ENCODE assay signal across 1 cellular context in the genomic region with DNA sequence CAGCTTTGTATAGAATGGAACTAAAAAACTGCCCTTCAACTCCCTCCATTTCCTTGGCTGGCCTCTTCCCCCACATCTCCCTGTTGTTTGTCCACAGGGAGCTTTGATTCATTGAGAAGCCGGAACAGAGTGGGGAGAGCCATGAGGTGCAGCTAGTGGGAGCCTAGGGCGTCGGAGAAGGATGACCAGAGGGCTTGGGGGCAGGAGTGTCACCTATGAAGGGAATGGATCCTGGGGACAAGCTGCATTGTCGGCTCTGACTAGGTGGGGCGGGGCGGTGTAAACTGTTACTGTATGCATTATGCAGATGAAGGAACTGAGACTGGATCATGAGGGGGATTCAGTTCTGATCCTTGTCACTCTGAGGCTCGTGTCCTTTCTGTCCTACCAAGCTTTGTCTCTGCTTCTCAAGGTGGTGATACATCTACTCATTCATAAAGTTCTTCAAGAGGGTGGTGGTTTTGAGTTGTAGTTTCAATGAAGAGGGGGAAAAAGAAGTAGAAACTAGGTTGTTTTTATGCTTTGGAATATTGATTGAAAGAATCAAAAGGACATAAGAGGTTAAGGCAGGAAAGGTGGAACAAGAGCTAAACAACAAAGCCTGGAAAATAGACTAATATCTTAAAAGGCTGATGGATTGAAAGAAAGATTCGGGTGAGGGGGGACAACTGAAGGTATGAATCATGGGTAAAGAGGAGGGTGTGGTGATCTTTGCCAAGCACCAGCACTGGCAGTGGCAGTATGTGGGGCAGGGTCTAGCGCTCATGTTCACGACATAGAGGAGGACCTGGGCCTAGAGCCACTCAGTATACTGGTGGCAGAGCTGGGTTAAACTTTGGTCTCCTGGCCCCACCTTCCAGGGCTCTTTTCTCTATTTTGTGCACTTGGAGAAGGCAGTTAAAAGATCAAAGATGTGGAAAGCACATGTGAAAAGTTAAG.
TF ChIP-seq lines count a peak whose summit lies in the region.

No MANE protein-coding gene starts in this region.

TF ChIP-seq in HepG2, 621 proteins besides CTCF, POLR2A, EP300 and RAD21:
- TF ChIP-seq, protein P1, sequence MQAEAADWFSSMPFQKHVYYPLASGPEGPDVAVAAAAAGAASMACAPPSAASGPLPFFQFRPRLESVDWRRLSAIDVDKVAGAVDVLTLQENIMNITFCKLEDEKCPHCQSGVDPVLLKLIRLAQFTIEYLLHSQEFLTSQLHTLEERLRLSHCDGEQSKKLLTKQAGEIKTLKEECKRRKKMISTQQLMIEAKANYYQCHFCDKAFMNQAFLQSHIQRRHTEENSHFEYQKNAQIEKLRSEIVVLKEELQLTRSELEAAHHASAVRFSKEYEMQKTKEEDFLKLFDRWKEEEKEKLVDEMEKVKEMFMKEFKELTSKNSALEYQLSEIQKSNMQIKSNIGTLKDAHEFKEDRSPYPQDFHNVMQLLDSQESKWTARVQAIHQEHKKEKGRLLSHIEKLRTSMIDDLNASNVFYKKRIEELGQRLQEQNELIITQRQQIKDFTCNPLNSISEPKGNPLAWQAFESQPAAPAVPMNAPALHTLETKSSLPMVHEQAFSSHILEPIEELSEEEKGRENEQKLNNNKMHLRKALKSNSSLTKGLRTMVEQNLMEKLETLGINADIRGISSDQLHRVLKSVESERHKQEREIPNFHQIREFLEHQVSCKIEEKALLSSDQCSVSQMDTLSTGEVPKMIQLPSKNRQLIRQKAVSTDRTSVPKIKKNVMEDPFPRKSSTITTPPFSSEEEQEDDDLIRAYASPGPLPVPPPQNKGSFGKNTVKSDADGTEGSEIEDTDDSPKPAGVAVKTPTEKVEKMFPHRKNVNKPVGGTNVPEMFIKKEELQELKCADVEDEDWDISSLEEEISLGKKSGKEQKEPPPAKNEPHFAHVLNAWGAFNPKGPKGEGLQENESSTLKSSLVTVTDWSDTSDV (CRISPR knock-in tag; IDR thresholded peaks at IDR 0.05): no peak
- TF ChIP-seq RELA (CRISPR knock-in tag; IDR thresholded peaks at IDR 0.05) (no peak), SPEN (CRISPR knock-in tag; IDR thresholded peaks at IDR 0.05; ENCODE audit: low read depth) (no peak), ZNF552 (CRISPR knock-in tag; IDR thresholded peaks at IDR 0.05; ENCODE audit: borderline replicate concordance) (no peak), HNF4G (IDR thresholded peaks at IDR 0.05; ENCODE audit: borderline replicate concordance, low read depth, low read length) (no peak), HNF4G (CRISPR knock-in tag; IDR thresholded peaks at IDR 0.05; ENCODE audit: borderline replicate concordance, low read depth) (no peak), GMEB1 (CRISPR knock-in tag; IDR thresholded peaks at IDR 0.05; ENCODE audit: borderline replicate concordance) (no peak), JDP2 (CRISPR knock-in tag; IDR thresholded peaks at IDR 0.05; ENCODE audit: borderline replicate concordance) (no peak), REPIN1 (CRISPR knock-in tag; IDR thresholded peaks at IDR 0.05; ENCODE audit: borderline replicate concordance, low read depth) (no peak), ZNF430 (CRISPR knock-in tag; IDR thresholded peaks at IDR 0.05) (no peak)
- TF ChIP-seq, protein P2, sequence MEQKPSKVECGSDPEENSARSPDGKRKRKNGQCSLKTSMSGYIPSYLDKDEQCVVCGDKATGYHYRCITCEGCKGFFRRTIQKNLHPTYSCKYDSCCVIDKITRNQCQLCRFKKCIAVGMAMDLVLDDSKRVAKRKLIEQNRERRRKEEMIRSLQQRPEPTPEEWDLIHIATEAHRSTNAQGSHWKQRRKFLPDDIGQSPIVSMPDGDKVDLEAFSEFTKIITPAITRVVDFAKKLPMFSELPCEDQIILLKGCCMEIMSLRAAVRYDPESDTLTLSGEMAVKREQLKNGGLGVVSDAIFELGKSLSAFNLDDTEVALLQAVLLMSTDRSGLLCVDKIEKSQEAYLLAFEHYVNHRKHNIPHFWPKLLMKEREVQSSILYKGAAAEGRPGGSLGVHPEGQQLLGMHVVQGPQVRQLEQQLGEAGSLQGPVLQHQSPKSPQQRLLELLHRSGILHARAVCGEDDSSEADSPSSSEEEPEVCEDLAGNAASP (CRISPR knock-in tag; IDR thresholded peaks at IDR 0.05; ENCODE audit: borderline replicate concordance): no peak
TF ChIP-seq in HepG2: peak in this region for 0.
